Comparison of ENCODE assay signal across 25 cellular contexts in the genomic region with DNA sequence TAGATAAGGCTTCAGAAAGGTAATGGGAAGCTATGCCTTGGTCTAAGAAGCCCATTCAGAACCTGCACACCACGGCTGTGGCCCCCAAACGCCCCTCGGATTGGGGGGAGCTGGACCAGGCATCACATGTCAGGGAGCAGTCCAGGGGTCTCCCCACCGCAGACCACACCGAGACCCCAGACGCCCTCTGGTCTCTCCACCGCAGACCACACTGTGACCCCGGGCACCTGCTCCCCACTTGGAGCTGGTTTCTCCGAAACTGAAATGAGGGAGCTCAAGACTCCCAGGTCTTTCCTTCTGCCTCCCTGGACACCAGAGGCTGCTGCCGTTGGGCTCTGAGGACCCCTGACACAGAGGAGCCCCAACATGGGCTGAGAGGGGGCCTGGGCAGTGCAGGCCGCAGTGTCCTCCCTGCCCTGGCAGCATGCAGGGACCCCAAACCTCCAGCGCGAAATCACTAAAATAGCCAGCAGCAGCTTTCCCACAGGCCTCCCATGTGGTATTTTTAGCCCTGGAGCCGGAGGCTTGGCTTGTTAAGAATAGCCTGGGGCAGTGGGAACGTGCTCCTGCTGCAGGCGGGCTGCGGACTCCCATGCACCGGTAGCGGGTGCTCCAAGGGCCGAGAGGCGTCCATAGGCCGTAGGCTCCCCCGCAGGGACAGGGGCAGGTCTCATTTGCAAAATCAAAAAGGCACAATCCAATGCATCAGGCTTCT. TPM values are rescaled to one million over a fixed set of nuclear protein-coding genes. Genes with fewer than 3 reads are reported as not detected.
DNase-seq lines count a peak whose midpoint lies in the region; ATAC-seq and TF ChIP-seq lines count a peak whose summit lies in the region.
"Had no signal": no experiment of that assay in that cellular context is flagged by ENCODE, and none has a peak within 500 bp of the region (broad histone marks: within the 10 kb centered on the region; RNA-seq: fewer than 3 reads in every experiment).

No MANE protein-coding gene starts in this region.

- no peak for TF ChIP-seq POLR2A in sigmoid colon (IDR thresholded peaks at IDR 0.05)

- no peak for TF ChIP-seq CTCF in sigmoid colon (IDR thresholded peaks at IDR 0.05)

- peaks cover 0 to 15% (median 14%) of the 10 kb centered on the region in 4 donors for H3K4me1 ChIP-seq in sigmoid colon
- H3K4me1 ChIP-seq: BE2C had no signal

- no peak overlapping the region for H3K4me3 ChIP-seq in sigmoid colon
- H3K4me3 ChIP-seq: breast epithelium, PC-9, thyroid gland had no signal

- H3K9me3 ChIP-seq in sigmoid colon: no peaks in the 10 kb centered on the region
- H3K9me3 ChIP-seq: BE2C, breast epithelium, thyroid gland had no signal

- 87 to 95% methylated on average over 23 of the region's 23 CpGs for WGBS in sigmoid colon, 2 donors

- no peak for TF ChIP-seq EP300 in sigmoid colon (IDR thresholded peaks at IDR 0.05)

- no peaks in the 10 kb centered on the region for H3K36me3 ChIP-seq in sigmoid colon
- H3K36me3 ChIP-seq: BE2C, breast epithelium, thyroid gland, WERI-Rb-1 had no signal

- no peaks in the 10 kb centered on the region for H3K27me3 ChIP-seq in sigmoid colon
- H3K27me3 ChIP-seq: BE2C, breast epithelium, thyroid gland had no signal

- DNase-seq in Right ventricle myocardium inferior (ENCODE audit: missing footprints): peak; percentile 79
- DNase-seq in cardiac septum (ENCODE audit: low spot score): no peak
- peak; percentile 4 for DNase-seq in inferior parietal cortex (ENCODE audit: extremely low spot score)
- no peak for DNase-seq in sigmoid colon
- DNase-seq in dermis blood vessel endothelial cell: no peak
- DNase-seq in caudate nucleus (lab: John Stamatoyannopoulos, UW): no peak
- no peak for DNase-seq in NCI-H2029 treated with DMSO at 0.1 percent for 48 hours (lab: John Stamatoyannopoulos, UW)
- DNase-seq: activated CD4-positive, alpha-beta T cell treated with anti-CD3 and anti-CD28 coated beads, Interleukin-2, amount 50 U/mL, for 4 hours; activated CD8-positive, alpha-beta memory T cell treated with anti-CD3 and anti-CD28 coated beads, Interleukin-2, amount 50 U/mL, for 48 hours; BE2C; midbrain; NCI-H1930; NCI-H226; PC-9; thyroid gland; WERI-Rb-1 had no signal

- H3K27ac ChIP-seq in sigmoid colon: peak overlapping the region in 3 of 4 donors; percentile 17 to 48 (median 42)
- no peak overlapping the region for H3K27ac ChIP-seq in caudate nucleus (ENCODE audit: low read depth, low read length)
- H3K27ac ChIP-seq: 22Rv1, KMS-11, PC-9, thyroid gland, WERI-Rb-1 had no signal

- ATAC-seq in Right ventricle myocardium inferior: peak; percentile 75
- ATAC-seq in HG02938 (IDR thresholded peaks at IDR 0.05; ENCODE audit: unreplicated experiment): no peak
- ATAC-seq: HCT116; left lobe of liver; stimulated activated effector memory CD8-positive, alpha-beta T cell treated with anti-CD3 and anti-CD28 coated beads, Interleukin-12 subunit alpha, Interleukin-12 subunit beta, amount 100 ng/mL, for 72 hours had no signal

- intact Hi-C loops in Right ventricle myocardium inferior (cut with DNase I) (no loop called here), cardiac septum (cut with DNase I) (no loop called here), sigmoid colon (cut with DNase I) (no loop called here)

RNA-seq across cellular contexts. Expression of a gene that starts 7.7 kb away (rescaled TPM):
- total RNA-seq in Right ventricle myocardium inferior (0.08 TPM), cardiac septum (0.19 TPM), sigmoid colon (under 1 TPM in 1 of 4 donors, not detected in 3; 0.36 TPM), dermis blood vessel endothelial cell (not detected in 2 replicates)
- not detected for polyA plus RNA-seq in sigmoid colon
- total RNA-seq: breast epithelium, HT1080, PC-9, renal cortical epithelial cell, thyroid gland had no signal

Comparison
In these comparisons a context has a peak if more than half of its experiments do, and no peak if none do; other contexts are left out.
1. DNase-seq: peak in Right ventricle myocardium inferior (single experiment) and inferior parietal cortex (single experiment); none in cardiac septum (single experiment), sigmoid colon (single experiment), dermis blood vessel endothelial cell (single experiment), caudate nucleus (0 of 61) and NCI-H2029 treated with DMSO at 0.1 percent for 48 hours (single experiment).